Comparison of ENCODE assay signal across 8 cellular contexts in the genomic region with DNA sequence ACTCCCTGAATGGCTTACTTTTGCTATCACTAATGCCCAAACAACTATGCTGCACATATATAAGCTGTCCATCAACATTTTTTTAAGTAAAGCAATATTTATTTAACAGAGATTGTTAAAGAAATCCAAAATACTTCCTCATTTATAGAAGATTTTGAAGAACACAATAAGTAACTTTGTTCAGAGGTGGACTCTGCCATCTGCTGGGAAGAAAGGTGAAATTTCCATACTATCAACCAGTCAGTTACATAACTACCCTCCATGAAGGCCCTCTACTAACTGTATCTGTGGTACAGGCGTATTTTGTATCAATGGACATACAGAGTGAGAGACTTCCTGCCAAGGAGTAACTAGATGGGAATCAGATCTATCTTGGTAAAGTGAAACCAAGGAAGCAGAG.
DNase-seq lines count a peak whose midpoint lies in the region; ATAC-seq and TF ChIP-seq lines count a peak whose summit lies in the region.

No MANE protein-coding gene starts in this region.

- DNase-seq in Right ventricle myocardium inferior (ENCODE audit: missing footprints) (no peak), right atrium auricular region (ENCODE audit: low spot score) (no peak), KG1 (lab: John Stamatoyannopoulos, UW) (peak; percentile 61), iPS-NIHi11 (ENCODE audit: low spot score) (peak; percentile 50), upper lobe of right lung (no peak), NCI-H187 (lab: John Stamatoyannopoulos, UW) (no peak)

- H3K36me3 ChIP-seq in right atrium auricular region (no peaks in the 10 kb centered on the region), upper lobe of right lung (no peaks in the 10 kb centered on the region)

- H3K27me3 ChIP-seq in right atrium auricular region (no peaks in the 10 kb centered on the region), upper lobe of right lung (no peaks in the 10 kb centered on the region)

- TF ChIP-seq CTCF in right atrium auricular region (IDR thresholded peaks at IDR 0.05) (peak in 1 of 2 donors; percentile 46), VCaP (conservative IDR thresholded peaks at IDR 0.05) (peak; percentile 71), upper lobe of right lung (IDR thresholded peaks at IDR 0.05) (peak; percentile 41)

- H3K4me1 ChIP-seq in right atrium auricular region: no peaks in the 10 kb centered on the region
- H3K4me1 ChIP-seq in upper lobe of right lung: no peaks in the 10 kb centered on the region

- H3K27ac ChIP-seq in right atrium auricular region (no peak overlapping the region), VCaP (no peak overlapping the region), upper lobe of right lung (no peak overlapping the region)

- no peaks in the 10 kb centered on the region for H3K9me3 ChIP-seq in right atrium auricular region
- no peaks in the 10 kb centered on the region for H3K9me3 ChIP-seq in upper lobe of right lung

- H3K4me3 ChIP-seq in right atrium auricular region (no peak overlapping the region), upper lobe of right lung (no peak overlapping the region)

- intact Hi-C loops in Right ventricle myocardium inferior (cut with DNase I) (no loop called here), upper lobe of right lung (cut with DNase I) (no loop called here)

- ATAC-seq in Right ventricle myocardium inferior (peak; percentile 54), upper lobe of right lung (peak; percentile 78), HG02571 (IDR thresholded peaks at IDR 0.05; ENCODE audit: unreplicated experiment) (no peak)

Comparison
In these comparisons a context has a peak if more than half of its experiments do, and no peak if none do; other contexts are left out.
1. DNase-seq: peak in KG1 (single experiment) and iPS-NIHi11 (single experiment); none in Right ventricle myocardium inferior (single experiment), right atrium auricular region (single experiment), upper lobe of right lung (single experiment) and NCI-H187 (0 of 2).